In the genomic region with DNA sequence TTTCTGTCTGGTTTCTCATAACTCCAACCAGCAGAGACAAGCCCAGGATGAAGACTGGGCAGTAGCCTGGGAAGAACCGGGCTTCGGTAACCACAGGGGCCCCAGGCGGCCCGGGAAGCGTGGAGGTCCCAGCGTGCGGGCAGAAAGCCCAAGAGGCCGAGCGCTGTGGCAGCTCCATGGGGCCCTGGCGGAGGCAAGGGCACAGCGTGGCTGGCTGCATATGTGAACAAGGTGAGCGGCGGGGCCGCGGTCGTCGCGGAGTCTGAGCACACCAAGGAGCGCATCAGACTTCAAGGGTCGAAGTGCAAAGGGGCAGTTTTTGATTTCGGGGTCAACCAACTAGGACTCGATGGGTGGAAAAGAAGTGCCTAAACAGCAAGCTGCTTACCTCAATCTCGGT, we compare ENCODE assay signal across 34 cellular contexts. TPM values are rescaled to one million over a fixed set of nuclear protein-coding genes. Genes with fewer than 3 reads are reported as not detected.
"Had no signal": no experiment of that assay in that cellular context is flagged by ENCODE, and none has a peak within 500 bp of the region (broad histone marks: within the 10 kb centered on the region; RNA-seq: fewer than 3 reads in every experiment).

No MANE protein-coding gene starts in this region.

- H2AFZ ChIP-seq: parathyroid adenoma had no signal

- H3K36me3 Mint-ChIP-seq: naive thymus-derived CD8-positive, alpha-beta T cell; natural killer cell treated with Interleukin-12 subunit alpha and Interleukin-12 subunit beta and Interleukin-15 and Interleukin-18, amount 100 ng/mL, for 72 hours; stimulated activated memory B cell treated with anti-CD40 and anti-IgM and Interleukin-4, amounts not matched to agents 10 μg/mL and 1 μg/mL and 100 μg/mL, for 72 hours had no signal

- H3K27me3 ChIP-seq: ovary, spleen, suprapubic skin, testis, tibial artery, transverse colon, upper lobe of left lung, vagina had no signal

- FAIRE-seq: urothelium cell line had no signal

- H3K9me3 ChIP-seq: ovary, psoas muscle, spleen, suprapubic skin, testis, tibial artery, transverse colon, upper lobe of left lung, vagina had no signal

- H3K27ac ChIP-seq: ovary, parathyroid adenoma, psoas muscle, skin epidermis, spleen, suprapubic skin, testis, tibial artery, transverse colon, upper lobe of left lung, vagina had no signal

- ATAC-seq: naive thymus-derived CD8-positive, alpha-beta T cell; psoas muscle; right cardiac atrium; sciatic nerve; stimulated activated naive CD8-positive, alpha-beta T cell treated with anti-CD3 and anti-CD28 coated beads, Interleukin-15, amount 100 ng/mL, for 72 hours; stimulated activated naive CD8-positive, alpha-beta T cell treated with anti-CD3 and anti-CD28 coated beads, Interleukin-15, Interleukin-2, amounts not matched to agents 100 U/mL and 50 U/mL, for 24 hours had no signal

- H3K79me2 ChIP-seq: parathyroid adenoma had no signal

- H3K9me3 Mint-ChIP-seq: naive thymus-derived CD8-positive, alpha-beta T cell; natural killer cell treated with Interleukin-12 subunit alpha and Interleukin-12 subunit beta and Interleukin-15 and Interleukin-18, amount 100 ng/mL, for 72 hours; nephron progenitor cell; neural crest cell; stimulated activated naive CD8-positive, alpha-beta T cell treated with anti-CD3 and anti-CD28 coated beads, Interleukin-15, amount 100 ng/mL, for 72 hours had no signal

- DNase-seq: naive thymus-derived CD8-positive, alpha-beta T cell; nephron progenitor cell; occipital lobe; ovary; psoas muscle; spleen; stimulated activated CD4-positive, alpha-beta T cell treated with anti-CD3 and anti-CD28 coated beads, Interleukin-12 subunit alpha, Interleukin-12 subunit beta, amount 100 ng/mL, for 4 hours; stimulated activated CD4-positive, alpha-beta T cell treated with anti-CD3 and anti-CD28 coated beads, Interleukin-1b, Interleukin-23, amount 100 ng/mL, for 48 hours; stimulated activated CD4-positive, alpha-beta T cell treated with anti-CD3 and anti-CD28 coated beads, Interleukin-4, amount 100 ng/mL, for 1 hour; stimulated activated CD4-positive, alpha-beta T cell treated with anti-CD3 and anti-CD28 coated beads, Interleukin-4, amount 100 ng/mL, for 4 hours; stimulated activated CD8-positive, alpha-beta memory T cell treated with anti-CD3 and anti-CD28 coated beads, Interleukin-4, amount 100 ng/mL, for 48 hours; stimulated activated naive CD4-positive, alpha-beta T cell; stimulated activated naive CD8-positive, alpha-beta T cell treated with anti-CD3 and anti-CD28 coated beads, Interleukin-15, amount 100 ng/mL, for 72 hours; stimulated activated naive CD8-positive, alpha-beta T cell treated with anti-CD3 and anti-CD28 coated beads, Interleukin-15, Interleukin-2, amounts not matched to agents 100 U/mL and 50 U/mL, for 24 hours; substantia nigra; testis; tibial artery; transverse colon had no signal

- H3K4me3 ChIP-seq: ovary, psoas muscle, skin epidermis, smooth muscle cell, spleen, suprapubic skin, tibial artery, transverse colon, upper lobe of left lung, vagina had no signal

- H3K4me2 ChIP-seq: smooth muscle cell had no signal

- H3K9ac ChIP-seq: parathyroid adenoma had no signal

- H3K4me3 Mint-ChIP-seq: naive thymus-derived CD8-positive, alpha-beta T cell; natural killer cell treated with Interleukin-12 subunit alpha and Interleukin-12 subunit beta and Interleukin-15 and Interleukin-18, amount 100 ng/mL, for 72 hours; nephron progenitor cell; neural crest cell; stimulated activated memory B cell treated with anti-CD40 and anti-IgM and Interleukin-4, amounts not matched to agents 10 μg/mL and 1 μg/mL and 100 μg/mL, for 72 hours; stimulated activated naive CD8-positive, alpha-beta T cell treated with anti-CD3 and anti-CD28 coated beads, Interleukin-15, amount 100 ng/mL, for 72 hours had no signal

- H3K36me3 ChIP-seq: ovary, spleen, suprapubic skin, tibial artery, transverse colon, upper lobe of left lung, vagina had no signal

- H3K27me3 Mint-ChIP-seq: progenitor cell of endocrine pancreas; stimulated activated memory B cell treated with anti-CD40 and anti-IgM and Interleukin-4, amounts not matched to agents 10 μg/mL and 1 μg/mL and 100 μg/mL, for 72 hours; stimulated activated naive CD8-positive, alpha-beta T cell treated with anti-CD3 and anti-CD28 coated beads, Interleukin-15, amount 100 ng/mL, for 72 hours had no signal

- H3K4me1 ChIP-seq: parathyroid adenoma, psoas muscle, spleen, suprapubic skin, testis, tibial artery, transverse colon, upper lobe of left lung, vagina had no signal

- H3K27ac Mint-ChIP-seq: naive thymus-derived CD8-positive, alpha-beta T cell; natural killer cell treated with Interleukin-12 subunit alpha and Interleukin-12 subunit beta and Interleukin-15 and Interleukin-18, amount 100 ng/mL, for 72 hours; progenitor cell of endocrine pancreas; stimulated activated memory B cell treated with anti-CD40 and anti-IgM and Interleukin-4, amounts not matched to agents 10 μg/mL and 1 μg/mL and 100 μg/mL, for 72 hours; stimulated activated naive CD8-positive, alpha-beta T cell treated with anti-CD3 and anti-CD28 coated beads, Interleukin-15, amount 100 ng/mL, for 72 hours had no signal

- H3K4me1 Mint-ChIP-seq: stimulated activated memory B cell treated with anti-CD40 and anti-IgM and Interleukin-4, amounts not matched to agents 10 μg/mL and 1 μg/mL and 100 μg/mL, for 72 hours; stimulated activated naive CD8-positive, alpha-beta T cell treated with anti-CD3 and anti-CD28 coated beads, Interleukin-15, amount 100 ng/mL, for 72 hours had no signal

RNA-seq across cellular contexts. Expression of gene AKR1D1, which starts 45.9 kb away (rescaled TPM):
- total RNA-seq: naive thymus-derived CD8-positive, alpha-beta T cell; natural killer cell treated with Interleukin-12 subunit alpha and Interleukin-12 subunit beta and Interleukin-15 and Interleukin-18, amount 100 ng/mL, for 72 hours; neural crest cell; occipital lobe; osteoblast; ovary; psoas muscle; renal cortical epithelial cell; right cardiac atrium; sciatic nerve; smooth muscle cell; transverse colon; ureter; vagina had no signal
- polyA plus RNA-seq: naive thymus-derived CD8-positive, alpha-beta T cell; ovary; psoas muscle; right cardiac atrium; smooth muscle cell; spleen had no signal
